Comparison of ENCODE assay signal across 1 cellular context in genomic region chr7:47666164-47666862, GRCh38.
TF ChIP-seq lines count a peak whose summit lies in the region.

No MANE protein-coding gene starts in this region.

TF ChIP-seq in IMR-90, 13 proteins besides CTCF, POLR2A, EP300 and RAD21:
- TF ChIP-seq MAZ (IDR thresholded peaks at IDR 0.05; ENCODE audit: borderline replicate concordance, low read depth, low read length), result no peak
- TF ChIP-seq FOS (IDR thresholded peaks at IDR 0.05; ENCODE audit: low read depth, low read length), result no peak
- TF ChIP-seq MAFK (IDR thresholded peaks at IDR 0.05; ENCODE audit: low read depth, low read length), result peak; percentile 87
- TF ChIP-seq CEBPB (IDR thresholded peaks at IDR 0.05; ENCODE audit: low read depth, low read length), result no peak
- peak; percentile 33; the same call in 1 of the 2 replicates for TF ChIP-seq USF2 (IDR thresholded peaks at IDR 0.05; ENCODE audit: low read depth, low read length)
- no peak for TF ChIP-seq BHLHE40 (IDR thresholded peaks at IDR 0.05; ENCODE audit: low read depth, low read length)
- TF ChIP-seq RFX5 (IDR thresholded peaks at IDR 0.05; ENCODE audit: low read depth, low read length), result no peak
- no peak for TF ChIP-seq SMC3 (IDR thresholded peaks at IDR 0.05; ENCODE audit: low read depth, low read length)
- no peak; the same call in 1 of the 2 replicates for TF ChIP-seq MXI1 (IDR thresholded peaks at IDR 0.05; ENCODE audit: borderline replicate concordance, low read depth, low read length)
